7 cellular contexts compared by ENCODE assay signal in genomic region chr12:58978717-58979116, GRCh38. TPM values are rescaled to one million over a fixed set of nuclear protein-coding genes. Genes with fewer than 3 reads are reported as not detected.
"Had no signal": no experiment of that assay in that cellular context is flagged by ENCODE, and none has a peak within 500 bp of the region (broad histone marks: within the 10 kb centered on the region; RNA-seq: fewer than 3 reads in every experiment).

No MANE protein-coding gene starts in this region.

- ATAC-seq: HCT116, K562 had no signal

- H3K27ac ChIP-seq: GM23248 had no signal

- H2AFZ ChIP-seq: GM23248 had no signal

- H3K9ac ChIP-seq: GM23248 had no signal

- H3K4me1 ChIP-seq: HAP-1 had no signal

- H3K36me3 ChIP-seq: HAP-1 had no signal

- H3K4me3 ChIP-seq: GM23248, HAP-1, K562 had no signal

- DNase-seq: GM23248, GOT3, H7, IMR-90 had no signal

- H3K9me3 ChIP-seq: HAP-1 had no signal

RNA-seq across cellular contexts. Expression of gene LRIG3, which starts 58.4 kb away (rescaled TPM):
- total RNA-seq: K562 had no signal
